1 cellular context compared by ENCODE assay signal in the genomic region with DNA sequence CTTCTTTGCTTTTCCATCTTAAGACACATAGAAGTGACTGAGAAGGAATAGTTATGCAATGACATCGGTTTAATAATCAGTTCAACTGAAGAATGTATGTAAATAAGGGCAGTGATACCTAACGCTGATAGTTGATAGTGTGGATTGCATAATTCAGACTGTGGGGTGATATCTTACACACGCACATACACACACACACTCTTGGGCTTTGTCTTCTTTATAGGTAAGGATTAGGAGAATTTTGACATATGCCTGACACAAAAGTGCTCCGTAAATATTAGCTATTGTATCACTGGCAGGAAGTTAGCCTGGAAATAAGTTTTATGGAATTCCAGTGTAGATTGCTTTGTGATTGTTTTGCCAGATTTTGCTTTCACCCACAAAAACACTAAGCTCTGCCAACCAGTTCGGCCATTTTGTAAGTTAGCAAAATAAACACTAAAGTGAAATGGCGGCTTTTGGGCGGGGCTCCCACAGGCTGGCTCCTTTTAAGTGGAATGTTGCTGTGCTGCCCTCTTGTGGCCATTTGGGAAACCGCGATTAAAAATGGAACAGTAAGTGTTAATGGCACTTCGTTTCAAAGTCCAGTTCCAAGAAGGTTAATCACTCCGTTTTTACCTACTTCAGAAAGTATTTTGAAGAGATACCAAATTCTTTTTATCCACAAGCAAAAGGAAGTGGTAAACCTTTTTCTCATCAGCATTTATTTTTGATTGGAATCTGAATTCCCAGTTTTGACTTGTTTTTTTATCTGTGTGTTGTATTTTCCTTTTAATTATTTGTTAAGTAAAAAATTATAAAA.
TF ChIP-seq lines count a peak whose summit lies in the region.

No MANE protein-coding gene starts in this region.

TF ChIP-seq in K562, 482 proteins besides CTCF, POLR2A, EP300 and RAD21 (continued from another document and continues in another):
- TF ChIP-seq, protein P1, sequence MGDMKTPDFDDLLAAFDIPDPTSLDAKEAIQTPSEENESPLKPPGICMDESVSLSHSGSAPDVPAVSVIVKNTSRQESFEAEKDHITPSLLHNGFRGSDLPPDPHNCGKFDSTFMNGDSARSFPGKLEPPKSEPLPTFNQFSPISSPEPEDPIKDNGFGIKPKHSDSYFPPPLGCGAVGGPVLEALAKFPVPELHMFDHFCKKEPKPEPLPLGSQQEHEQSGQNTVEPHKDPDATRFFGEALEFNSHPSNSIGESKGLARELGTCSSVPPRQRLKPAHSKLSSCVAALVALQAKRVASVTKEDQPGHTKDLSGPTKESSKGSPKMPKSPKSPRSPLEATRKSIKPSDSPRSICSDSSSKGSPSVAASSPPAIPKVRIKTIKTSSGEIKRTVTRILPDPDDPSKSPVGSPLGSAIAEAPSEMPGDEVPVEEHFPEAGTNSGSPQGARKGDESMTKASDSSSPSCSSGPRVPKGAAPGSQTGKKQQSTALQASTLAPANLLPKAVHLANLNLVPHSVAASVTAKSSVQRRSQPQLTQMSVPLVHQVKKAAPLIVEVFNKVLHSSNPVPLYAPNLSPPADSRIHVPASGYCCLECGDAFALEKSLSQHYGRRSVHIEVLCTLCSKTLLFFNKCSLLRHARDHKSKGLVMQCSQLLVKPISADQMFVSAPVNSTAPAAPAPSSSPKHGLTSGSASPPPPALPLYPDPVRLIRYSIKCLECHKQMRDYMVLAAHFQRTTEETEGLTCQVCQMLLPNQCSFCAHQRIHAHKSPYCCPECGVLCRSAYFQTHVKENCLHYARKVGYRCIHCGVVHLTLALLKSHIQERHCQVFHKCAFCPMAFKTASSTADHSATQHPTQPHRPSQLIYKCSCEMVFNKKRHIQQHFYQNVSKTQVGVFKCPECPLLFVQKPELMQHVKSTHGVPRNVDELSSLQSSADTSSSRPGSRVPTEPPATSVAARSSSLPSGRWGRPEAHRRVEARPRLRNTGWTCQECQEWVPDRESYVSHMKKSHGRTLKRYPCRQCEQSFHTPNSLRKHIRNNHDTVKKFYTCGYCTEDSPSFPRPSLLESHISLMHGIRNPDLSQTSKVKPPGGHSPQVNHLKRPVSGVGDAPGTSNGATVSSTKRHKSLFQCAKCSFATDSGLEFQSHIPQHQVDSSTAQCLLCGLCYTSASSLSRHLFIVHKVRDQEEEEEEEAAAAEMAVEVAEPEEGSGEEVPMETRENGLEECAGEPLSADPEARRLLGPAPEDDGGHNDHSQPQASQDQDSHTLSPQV (IDR thresholded peaks at IDR 0.05): peak; percentile 95
- TF ChIP-seq FOXK2 (conservative IDR thresholded peaks at IDR 0.05 in 1 of 2, IDR thresholded peaks at IDR 0.05 in 1 of 2; ENCODE audit: low read depth in 2 of 2) (peak; percentile 88 to 96), KDM1A (IDR thresholded peaks at IDR 0.05) (peak; percentile 69 to 73; a peak in 3 of 4 replicates), LCOR (CRISPR knock-in tag; IDR thresholded peaks at IDR 0.05) (peak; percentile 79; the same call in 1 of the 2 replicates), ELF1 (tag; IDR thresholded peaks at IDR 0.05) (0 out of 2 replicates have a peak, but pooled peaks have one; percentile 7), GTF2F1 (IDR thresholded peaks at IDR 0.05; ENCODE audit: low read depth, low read length) (no peak), DNMT1 (IDR thresholded peaks at IDR 0.05) (no peak), RBM25 (IDR thresholded peaks at IDR 0.05; ENCODE audit: low read depth, low read length, severe bottlenecking) (no peak), MYNN (IDR thresholded peaks at IDR 0.05) (0 out of 2 replicates have a peak, but pooled peaks have one; percentile 28), MYNN (CRISPR knock-in tag; IDR thresholded peaks at IDR 0.05) (no peak), TCF3 (CRISPR knock-in tag; IDR thresholded peaks at IDR 0.05) (peak; percentile 14; the same call in 1 of the 2 replicates), ZNF584 (CRISPR knock-in tag; IDR thresholded peaks at IDR 0.05; ENCODE audit: low read depth) (0 out of 2 replicates have a peak, but pooled peaks have one; percentile 81), ZKSCAN8 (CRISPR knock-in tag; IDR thresholded peaks at IDR 0.05) (peak; percentile 65; the same call in 1 of the 2 replicates), MED1 (CRISPR knock-in tag; IDR thresholded peaks at IDR 0.05; ENCODE audit: borderline replicate concordance) (no peak), ZNF444 (CRISPR knock-in tag; IDR thresholded peaks at IDR 0.05) (no peak), GABPB2 (CRISPR knock-in tag; conservative IDR thresholded peaks at IDR 0.05) (no peak), PRPF4 (IDR thresholded peaks at IDR 0.05; ENCODE audit: insufficient read depth, low read depth, low read length, poor library complexity, severe bottlenecking) (no peak), GABPB1 (CRISPR knock-in tag; IDR thresholded peaks at IDR 0.05) (peak; percentile 54; the same call in 1 of the 2 replicates), ATF7 (IDR thresholded peaks at IDR 0.05) (peak; percentile 58; the same call in 1 of the 2 replicates)
- TF ChIP-seq, protein P2, sequence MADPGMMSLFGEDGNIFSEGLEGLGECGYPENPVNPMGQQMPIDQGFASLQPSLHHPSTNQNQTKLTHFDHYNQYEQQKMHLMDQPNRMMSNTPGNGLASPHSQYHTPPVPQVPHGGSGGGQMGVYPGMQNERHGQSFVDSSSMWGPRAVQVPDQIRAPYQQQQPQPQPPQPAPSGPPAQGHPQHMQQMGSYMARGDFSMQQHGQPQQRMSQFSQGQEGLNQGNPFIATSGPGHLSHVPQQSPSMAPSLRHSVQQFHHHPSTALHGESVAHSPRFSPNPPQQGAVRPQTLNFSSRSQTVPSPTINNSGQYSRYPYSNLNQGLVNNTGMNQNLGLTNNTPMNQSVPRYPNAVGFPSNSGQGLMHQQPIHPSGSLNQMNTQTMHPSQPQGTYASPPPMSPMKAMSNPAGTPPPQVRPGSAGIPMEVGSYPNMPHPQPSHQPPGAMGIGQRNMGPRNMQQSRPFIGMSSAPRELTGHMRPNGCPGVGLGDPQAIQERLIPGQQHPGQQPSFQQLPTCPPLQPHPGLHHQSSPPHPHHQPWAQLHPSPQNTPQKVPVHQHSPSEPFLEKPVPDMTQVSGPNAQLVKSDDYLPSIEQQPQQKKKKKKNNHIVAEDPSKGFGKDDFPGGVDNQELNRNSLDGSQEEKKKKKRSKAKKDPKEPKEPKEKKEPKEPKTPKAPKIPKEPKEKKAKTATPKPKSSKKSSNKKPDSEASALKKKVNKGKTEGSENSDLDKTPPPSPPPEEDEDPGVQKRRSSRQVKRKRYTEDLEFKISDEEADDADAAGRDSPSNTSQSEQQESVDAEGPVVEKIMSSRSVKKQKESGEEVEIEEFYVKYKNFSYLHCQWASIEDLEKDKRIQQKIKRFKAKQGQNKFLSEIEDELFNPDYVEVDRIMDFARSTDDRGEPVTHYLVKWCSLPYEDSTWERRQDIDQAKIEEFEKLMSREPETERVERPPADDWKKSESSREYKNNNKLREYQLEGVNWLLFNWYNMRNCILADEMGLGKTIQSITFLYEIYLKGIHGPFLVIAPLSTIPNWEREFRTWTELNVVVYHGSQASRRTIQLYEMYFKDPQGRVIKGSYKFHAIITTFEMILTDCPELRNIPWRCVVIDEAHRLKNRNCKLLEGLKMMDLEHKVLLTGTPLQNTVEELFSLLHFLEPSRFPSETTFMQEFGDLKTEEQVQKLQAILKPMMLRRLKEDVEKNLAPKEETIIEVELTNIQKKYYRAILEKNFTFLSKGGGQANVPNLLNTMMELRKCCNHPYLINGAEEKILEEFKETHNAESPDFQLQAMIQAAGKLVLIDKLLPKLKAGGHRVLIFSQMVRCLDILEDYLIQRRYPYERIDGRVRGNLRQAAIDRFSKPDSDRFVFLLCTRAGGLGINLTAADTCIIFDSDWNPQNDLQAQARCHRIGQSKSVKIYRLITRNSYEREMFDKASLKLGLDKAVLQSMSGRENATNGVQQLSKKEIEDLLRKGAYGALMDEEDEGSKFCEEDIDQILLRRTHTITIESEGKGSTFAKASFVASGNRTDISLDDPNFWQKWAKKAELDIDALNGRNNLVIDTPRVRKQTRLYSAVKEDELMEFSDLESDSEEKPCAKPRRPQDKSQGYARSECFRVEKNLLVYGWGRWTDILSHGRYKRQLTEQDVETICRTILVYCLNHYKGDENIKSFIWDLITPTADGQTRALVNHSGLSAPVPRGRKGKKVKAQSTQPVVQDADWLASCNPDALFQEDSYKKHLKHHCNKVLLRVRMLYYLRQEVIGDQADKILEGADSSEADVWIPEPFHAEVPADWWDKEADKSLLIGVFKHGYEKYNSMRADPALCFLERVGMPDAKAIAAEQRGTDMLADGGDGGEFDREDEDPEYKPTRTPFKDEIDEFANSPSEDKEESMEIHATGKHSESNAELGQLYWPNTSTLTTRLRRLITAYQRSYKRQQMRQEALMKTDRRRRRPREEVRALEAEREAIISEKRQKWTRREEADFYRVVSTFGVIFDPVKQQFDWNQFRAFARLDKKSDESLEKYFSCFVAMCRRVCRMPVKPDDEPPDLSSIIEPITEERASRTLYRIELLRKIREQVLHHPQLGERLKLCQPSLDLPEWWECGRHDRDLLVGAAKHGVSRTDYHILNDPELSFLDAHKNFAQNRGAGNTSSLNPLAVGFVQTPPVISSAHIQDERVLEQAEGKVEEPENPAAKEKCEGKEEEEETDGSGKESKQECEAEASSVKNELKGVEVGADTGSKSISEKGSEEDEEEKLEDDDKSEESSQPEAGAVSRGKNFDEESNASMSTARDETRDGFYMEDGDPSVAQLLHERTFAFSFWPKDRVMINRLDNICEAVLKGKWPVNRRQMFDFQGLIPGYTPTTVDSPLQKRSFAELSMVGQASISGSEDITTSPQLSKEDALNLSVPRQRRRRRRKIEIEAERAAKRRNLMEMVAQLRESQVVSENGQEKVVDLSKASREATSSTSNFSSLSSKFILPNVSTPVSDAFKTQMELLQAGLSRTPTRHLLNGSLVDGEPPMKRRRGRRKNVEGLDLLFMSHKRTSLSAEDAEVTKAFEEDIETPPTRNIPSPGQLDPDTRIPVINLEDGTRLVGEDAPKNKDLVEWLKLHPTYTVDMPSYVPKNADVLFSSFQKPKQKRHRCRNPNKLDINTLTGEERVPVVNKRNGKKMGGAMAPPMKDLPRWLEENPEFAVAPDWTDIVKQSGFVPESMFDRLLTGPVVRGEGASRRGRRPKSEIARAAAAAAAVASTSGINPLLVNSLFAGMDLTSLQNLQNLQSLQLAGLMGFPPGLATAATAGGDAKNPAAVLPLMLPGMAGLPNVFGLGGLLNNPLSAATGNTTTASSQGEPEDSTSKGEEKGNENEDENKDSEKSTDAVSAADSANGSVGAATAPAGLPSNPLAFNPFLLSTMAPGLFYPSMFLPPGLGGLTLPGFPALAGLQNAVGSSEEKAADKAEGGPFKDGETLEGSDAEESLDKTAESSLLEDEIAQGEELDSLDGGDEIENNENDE (IDR thresholded peaks at IDR 0.05; ENCODE audit: low read depth, low read length): no peak
- TF ChIP-seq, protein P3, sequence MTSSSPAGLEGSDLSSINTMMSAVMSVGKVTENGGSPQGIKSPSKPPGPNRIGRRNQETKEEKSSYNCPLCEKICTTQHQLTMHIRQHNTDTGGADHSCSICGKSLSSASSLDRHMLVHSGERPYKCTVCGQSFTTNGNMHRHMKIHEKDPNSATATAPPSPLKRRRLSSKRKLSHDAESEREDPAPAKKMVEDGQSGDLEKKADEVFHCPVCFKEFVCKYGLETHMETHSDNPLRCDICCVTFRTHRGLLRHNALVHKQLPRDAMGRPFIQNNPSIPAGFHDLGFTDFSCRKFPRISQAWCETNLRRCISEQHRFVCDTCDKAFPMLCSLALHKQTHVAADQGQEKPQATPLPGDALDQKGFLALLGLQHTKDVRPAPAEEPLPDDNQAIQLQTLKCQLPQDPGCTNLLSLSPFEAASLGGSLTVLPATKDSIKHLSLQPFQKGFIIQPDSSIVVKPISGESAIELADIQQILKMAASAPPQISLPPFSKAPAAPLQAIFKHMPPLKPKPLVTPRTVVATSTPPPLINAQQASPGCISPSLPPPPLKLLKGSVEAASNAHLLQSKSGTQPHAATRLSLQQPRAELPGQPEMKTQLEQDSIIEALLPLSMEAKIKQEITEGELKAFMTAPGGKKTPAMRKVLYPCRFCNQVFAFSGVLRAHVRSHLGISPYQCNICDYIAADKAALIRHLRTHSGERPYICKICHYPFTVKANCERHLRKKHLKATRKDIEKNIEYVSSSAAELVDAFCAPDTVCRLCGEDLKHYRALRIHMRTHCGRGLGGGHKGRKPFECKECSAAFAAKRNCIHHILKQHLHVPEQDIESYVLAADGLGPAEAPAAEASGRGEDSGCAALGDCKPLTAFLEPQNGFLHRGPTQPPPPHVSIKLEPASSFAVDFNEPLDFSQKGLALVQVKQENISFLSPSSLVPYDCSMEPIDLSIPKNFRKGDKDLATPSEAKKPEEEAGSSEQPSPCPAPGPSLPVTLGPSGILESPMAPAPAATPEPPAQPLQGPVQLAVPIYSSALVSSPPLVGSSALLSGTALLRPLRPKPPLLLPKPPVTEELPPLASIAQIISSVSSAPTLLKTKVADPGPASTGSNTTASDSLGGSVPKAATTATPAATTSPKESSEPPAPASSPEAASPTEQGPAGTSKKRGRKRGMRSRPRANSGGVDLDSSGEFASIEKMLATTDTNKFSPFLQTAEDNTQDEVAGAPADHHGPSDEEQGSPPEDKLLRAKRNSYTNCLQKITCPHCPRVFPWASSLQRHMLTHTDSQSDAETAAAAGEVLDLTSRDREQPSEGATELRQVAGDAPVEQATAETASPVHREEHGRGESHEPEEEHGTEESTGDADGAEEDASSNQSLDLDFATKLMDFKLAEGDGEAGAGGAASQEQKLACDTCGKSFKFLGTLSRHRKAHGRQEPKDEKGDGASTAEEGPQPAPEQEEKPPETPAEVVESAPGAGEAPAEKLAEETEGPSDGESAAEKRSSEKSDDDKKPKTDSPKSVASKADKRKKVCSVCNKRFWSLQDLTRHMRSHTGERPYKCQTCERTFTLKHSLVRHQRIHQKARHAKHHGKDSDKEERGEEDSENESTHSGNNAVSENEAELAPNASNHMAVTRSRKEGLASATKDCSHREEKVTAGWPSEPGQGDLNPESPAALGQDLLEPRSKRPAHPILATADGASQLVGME (CRISPR knock-in tag; IDR thresholded peaks at IDR 0.05): no peak
- TF ChIP-seq, protein P4, sequence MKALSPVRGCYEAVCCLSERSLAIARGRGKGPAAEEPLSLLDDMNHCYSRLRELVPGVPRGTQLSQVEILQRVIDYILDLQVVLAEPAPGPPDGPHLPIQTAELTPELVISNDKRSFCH (CRISPR knock-in tag; IDR thresholded peaks at IDR 0.05): no peak
- TF ChIP-seq, protein P4 (tag; IDR thresholded peaks at IDR 0.05): 0 out of 2 replicates have a peak, but pooled peaks have one; percentile 14
- TF ChIP-seq, protein P5, sequence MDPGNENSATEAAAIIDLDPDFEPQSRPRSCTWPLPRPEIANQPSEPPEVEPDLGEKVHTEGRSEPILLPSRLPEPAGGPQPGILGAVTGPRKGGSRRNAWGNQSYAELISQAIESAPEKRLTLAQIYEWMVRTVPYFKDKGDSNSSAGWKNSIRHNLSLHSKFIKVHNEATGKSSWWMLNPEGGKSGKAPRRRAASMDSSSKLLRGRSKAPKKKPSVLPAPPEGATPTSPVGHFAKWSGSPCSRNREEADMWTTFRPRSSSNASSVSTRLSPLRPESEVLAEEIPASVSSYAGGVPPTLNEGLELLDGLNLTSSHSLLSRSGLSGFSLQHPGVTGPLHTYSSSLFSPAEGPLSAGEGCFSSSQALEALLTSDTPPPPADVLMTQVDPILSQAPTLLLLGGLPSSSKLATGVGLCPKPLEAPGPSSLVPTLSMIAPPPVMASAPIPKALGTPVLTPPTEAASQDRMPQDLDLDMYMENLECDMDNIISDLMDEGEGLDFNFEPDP (CRISPR knock-in tag; IDR thresholded peaks at IDR 0.05): peak; percentile 11; the same call in 1 of the 2 replicates
- TF ChIP-seq, protein P6, sequence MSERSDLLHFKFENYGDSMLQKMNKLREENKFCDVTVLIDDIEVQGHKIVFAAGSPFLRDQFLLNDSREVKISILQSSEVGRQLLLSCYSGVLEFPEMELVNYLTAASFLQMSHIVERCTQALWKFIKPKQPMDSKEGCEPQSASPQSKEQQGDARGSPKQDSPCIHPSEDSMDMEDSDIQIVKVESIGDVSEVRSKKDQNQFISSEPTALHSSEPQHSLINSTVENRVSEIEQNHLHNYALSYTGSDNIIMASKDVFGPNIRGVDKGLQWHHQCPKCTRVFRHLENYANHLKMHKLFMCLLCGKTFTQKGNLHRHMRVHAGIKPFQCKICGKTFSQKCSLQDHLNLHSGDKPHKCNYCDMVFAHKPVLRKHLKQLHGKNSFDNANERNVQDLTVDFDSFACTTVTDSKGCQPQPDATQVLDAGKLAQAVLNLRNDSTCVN (CRISPR knock-in tag; IDR thresholded peaks at IDR 0.05): no peak
